Comparison of ENCODE assay signal across 7 cellular contexts in the genomic region with DNA sequence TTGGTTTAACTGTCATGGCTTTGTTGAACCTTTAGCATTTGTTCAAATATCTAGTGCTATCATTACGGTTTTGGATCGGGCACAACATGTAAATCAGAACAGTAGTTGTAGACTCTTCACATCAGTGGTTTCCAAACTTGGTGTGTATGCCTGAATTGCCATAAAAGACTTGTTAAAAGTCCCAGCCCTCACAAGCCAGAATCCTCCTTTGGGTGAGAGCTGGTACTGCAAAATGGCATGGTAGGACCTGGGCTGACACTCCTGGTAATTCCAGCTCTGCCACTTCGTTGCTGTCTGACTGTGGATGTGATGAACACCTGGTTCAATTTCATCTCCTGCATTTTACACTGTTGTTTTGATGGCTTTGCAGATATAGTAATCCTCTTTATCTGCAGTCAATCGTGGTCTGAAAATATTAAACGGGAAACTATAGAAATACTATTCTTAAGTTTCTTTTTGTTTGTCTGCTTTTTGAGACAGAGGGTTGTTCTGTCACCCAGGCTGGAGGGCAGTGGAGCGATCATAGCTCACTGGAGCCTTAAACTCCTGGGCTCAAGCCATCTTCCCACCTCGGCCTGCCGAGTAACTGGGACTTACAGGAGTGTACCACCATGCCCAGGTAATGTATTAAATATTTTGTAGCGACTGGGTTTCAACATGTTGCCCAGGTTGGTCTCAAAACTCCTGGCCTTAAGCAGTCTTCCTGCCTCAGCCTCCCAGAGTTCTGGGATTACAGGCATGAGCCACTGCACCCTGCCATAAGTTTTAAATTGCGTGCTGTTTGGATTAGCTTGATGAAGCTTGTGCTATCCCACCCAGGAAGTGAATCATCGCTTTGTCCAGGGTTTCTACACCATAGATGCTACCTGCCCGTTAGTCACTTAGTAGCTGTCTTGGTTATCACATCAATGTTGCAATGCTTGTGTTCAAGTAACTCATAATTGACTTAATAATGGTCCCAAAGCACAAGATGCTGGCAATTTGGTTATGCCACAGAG.
DNase-seq lines count a peak whose midpoint lies in the region; ATAC-seq and TF ChIP-seq lines count a peak whose summit lies in the region.

No MANE protein-coding gene starts in this region.

- no peaks in the 10 kb centered on the region for H3K27me3 Mint-ChIP-seq in T-helper 1 cell treated with Interleukin-12 subunit alpha and Interleukin-12 subunit beta and Interleukin-4 antibody, amounts not matched to agents 30 μg/mL and 1 μg/mL, for 36 hours (ENCODE audit: low read depth)

- H3K27ac ChIP-seq in epithelial cell of prostate = peak overlapping the region; percentile 97

- H3K4me3 Mint-ChIP-seq in T-helper 1 cell treated with Interleukin-12 subunit alpha and Interleukin-12 subunit beta and Interleukin-4 antibody, amounts not matched to agents 30 μg/mL and 1 μg/mL, for 36 hours = peak overlapping the region; percentile 81

- peak; percentile 71 for TF ChIP-seq CTCF in GM12864 (IDR thresholded peaks at IDR 0.05; ENCODE audit: low read depth, low read length, missing control alignments)

- peak; percentile 40 for DNase-seq in GM12864 (ENCODE audit: low read depth)
- peak; percentile 89 for DNase-seq in epithelial cell of prostate (ENCODE audit: low read depth, low spot score)
- DNase-seq in stimulated activated CD4-positive, alpha-beta T cell treated with anti-CD3 and anti-CD28 coated beads, Interleukin-2, amount 100 ng/mL, for 24 hours = peak; percentile 34 to 46
- no peak for DNase-seq in COLO829 (ENCODE audit: low spot score)

- H3K4me1 Mint-ChIP-seq in T-helper 1 cell treated with Interleukin-12 subunit alpha and Interleukin-12 subunit beta and Interleukin-4 antibody, amounts not matched to agents 30 μg/mL and 1 μg/mL, for 36 hours (ENCODE audit: low read depth) = peaks cover 64% of the 10 kb centered on the region

- ATAC-seq in HG03432 (IDR thresholded peaks at IDR 0.05; ENCODE audit: unreplicated experiment) = peak; percentile 50
- no peak for ATAC-seq in HG03460 (IDR thresholded peaks at IDR 0.05; ENCODE audit: unreplicated experiment)

- peak overlapping the region; percentile 97 for H3K27ac Mint-ChIP-seq in T-helper 1 cell treated with Interleukin-12 subunit alpha and Interleukin-12 subunit beta and Interleukin-4 antibody, amounts not matched to agents 30 μg/mL and 1 μg/mL, for 36 hours

- no peaks in the 10 kb centered on the region for H3K9me3 Mint-ChIP-seq in T-helper 1 cell treated with Interleukin-12 subunit alpha and Interleukin-12 subunit beta and Interleukin-4 antibody, amounts not matched to agents 30 μg/mL and 1 μg/mL, for 36 hours

- no peaks in the 10 kb centered on the region for H3K36me3 Mint-ChIP-seq in T-helper 1 cell treated with Interleukin-12 subunit alpha and Interleukin-12 subunit beta and Interleukin-4 antibody, amounts not matched to agents 30 μg/mL and 1 μg/mL, for 36 hours (ENCODE audit: low read depth)

- H3K4me3 ChIP-seq in GM12864 (ENCODE audit: low read depth, low read length) = no peak overlapping the region
